ENCODE assay signal across 23 cellular contexts in the genomic region with DNA sequence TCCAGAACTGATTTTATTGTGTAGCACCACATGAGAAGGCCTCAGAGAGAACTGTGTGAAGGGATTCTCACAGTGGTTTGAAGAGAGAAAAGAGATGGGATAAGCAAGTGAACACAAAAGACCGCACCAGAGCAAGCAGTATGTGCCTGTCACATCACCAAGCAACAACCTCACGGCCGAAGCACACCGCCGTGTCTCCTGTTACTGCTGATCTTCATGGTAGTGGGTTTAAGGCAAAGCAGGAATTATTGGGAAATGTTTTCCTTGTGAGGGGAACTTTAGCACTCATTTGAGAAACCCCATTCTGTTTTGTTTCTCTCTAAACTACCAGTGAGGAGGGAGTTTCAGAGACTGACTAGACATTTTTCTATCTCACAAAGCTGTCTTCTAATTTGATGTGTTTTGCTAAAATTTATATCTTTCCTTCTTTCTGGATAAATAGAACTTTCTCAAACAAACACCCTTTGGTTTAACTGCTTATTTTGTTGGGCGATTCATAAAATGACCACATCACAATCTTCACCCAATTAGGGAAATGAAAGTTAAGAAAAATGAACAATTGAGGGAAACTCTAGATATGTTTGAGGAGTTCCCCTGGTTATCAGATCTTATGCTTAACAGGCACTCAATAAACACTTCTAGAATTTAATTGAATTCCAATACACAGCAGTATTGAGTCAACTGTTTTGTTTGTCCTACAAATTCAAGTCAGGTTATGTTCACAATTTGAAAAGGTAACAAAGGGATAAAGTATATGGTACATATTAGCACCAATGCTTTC. TPM values are rescaled to one million over a fixed set of nuclear protein-coding genes. Genes with fewer than 3 reads are reported as not detected.
DNase-seq lines count a peak whose midpoint lies in the region; ATAC-seq, FAIRE-seq and TF ChIP-seq lines count a peak whose summit lies in the region.
"Had no signal": no experiment of that assay in that cellular context is flagged by ENCODE, and none has a peak within 500 bp of the region (broad histone marks: within the 10 kb centered on the region; RNA-seq: fewer than 3 reads in every experiment).

No MANE protein-coding gene starts in this region.

- H3K27ac Mint-ChIP-seq in astrocyte (ENCODE audit: unreplicated experiment): no peak overlapping the region
- H3K27ac Mint-ChIP-seq: endodermal cell had no signal

- no peaks in the 10 kb centered on the region for H3K27me3 ChIP-seq in BLaER1 treated with 17β-estradiol and CSF1 and Interleukin-3, amounts not matched to agents 10 nM and 100 nM
- H3K27me3 ChIP-seq in Loucy (ENCODE audit: insufficient read depth, low read length, poor library complexity, severe bottlenecking) (no peaks in the 10 kb centered on the region), astrocyte (ENCODE audit: insufficient read depth, low read length) (no peaks in the 10 kb centered on the region), A673 (replicated peaks; ENCODE audit: insufficient read depth, low read depth, low read length, poor library complexity) (peaks cover 7% of the 10 kb centered on the region)
- H3K27me3 ChIP-seq: hepatocyte, MG63, SJCRH30, upper lobe of right lung had no signal

- no peaks in the 10 kb centered on the region; a peak in 2 of 22 replicates for H3K36me3 ChIP-seq in BLaER1 treated with 17β-estradiol and CSF1 and Interleukin-3, amounts not matched to agents 10 nM and 100 nM
- H3K36me3 ChIP-seq in Loucy (ENCODE audit: insufficient read depth, low read length) (no peaks in the 10 kb centered on the region), astrocyte (ENCODE audit: insufficient read depth, low read length) (no peaks in the 10 kb centered on the region), A673 (ENCODE audit: insufficient read depth, low read length, poor library complexity, severe bottlenecking) (no peaks in the 10 kb centered on the region)
- H3K36me3 ChIP-seq: MG63, SJCRH30, upper lobe of right lung had no signal

- peak overlapping the region in 7 of 11 experiments; percentile 9 to 57 (median 46); a peak in 10 of 22 replicates for H3K9ac ChIP-seq in BLaER1 treated with 17β-estradiol and CSF1 and Interleukin-3, amounts not matched to agents 10 nM and 100 nM
- H3K9ac ChIP-seq in Loucy (ENCODE audit: low read depth, low read length, poor library complexity, severe bottlenecking) (no peak overlapping the region), astrocyte (ENCODE audit: low read length) (no peak overlapping the region)

- no peaks in the 10 kb centered on the region for H3K9me2 ChIP-seq in Loucy (replicated peaks; ENCODE audit: low read depth, low read length)

- H3K27me3 Mint-ChIP-seq in astrocyte (ENCODE audit: low read depth, unreplicated experiment): no peaks in the 10 kb centered on the region
- H3K27me3 Mint-ChIP-seq: CD4-positive, CD25-positive, alpha-beta regulatory T cell had no signal

- BruUV-seq in A673 (replicated peaks; lab: Mats Ljungman, UMichigan): no TSS peak

- DNase-seq in SIG-M5 treated with dmso at 0.1 percent for 504 hours (lab: John Stamatoyannopoulos, UW; ENCODE audit: unreplicated experiment) (peak; percentile 30), SIG-M5 (lab: John Stamatoyannopoulos, UW) (no peak), astrocyte (ENCODE audit: low read depth) (no peak), A673 (ENCODE audit: low spot score) (no peak), NCI-H82 treated with DMSO at 0.1 percent for 48 hours (lab: John Stamatoyannopoulos, UW; ENCODE audit: unreplicated experiment) (no peak)
- DNase-seq: activated effector memory CD4-positive, alpha-beta T cell treated with Interleukin-2 at 50 U/mL for 16 hours; aorta; CD4-positive, CD25-positive, alpha-beta regulatory T cell; endodermal cell; mammary epithelial cell; MG63; NCI-H2029 treated with DMSO at 0.1 percent for 48 hours; retina; SJCRH30; stimulated activated CD4-positive, alpha-beta T cell treated with anti-CD3 and anti-CD28 coated beads, Interleukin-15, amount 100 ng/mL, for 24 hours; upper lobe of right lung had no signal

- no peaks in the 10 kb centered on the region for H3K36me3 Mint-ChIP-seq in astrocyte (ENCODE audit: low read depth, unreplicated experiment)
- H3K36me3 Mint-ChIP-seq: CD4-positive, CD25-positive, alpha-beta regulatory T cell had no signal

- CTCF ChIA-PET in A673 (lab: Charles Lee): no interaction called here

- H3K27ac ChIP-seq in BLaER1 treated with 17β-estradiol and CSF1 and Interleukin-3, amounts not matched to agents 10 nM and 100 nM: peak overlapping the region in 10 of 11 experiments; percentile 43 to 96 (median 86); a peak in 19 of 22 replicates
- H3K27ac ChIP-seq in astrocyte (ENCODE audit: low read depth, low read length) (no peak overlapping the region), A673 (ENCODE audit: low read depth, low read length, poor library complexity, severe bottlenecking) (no peak overlapping the region)
- H3K27ac ChIP-seq: hepatocyte, SJCRH30, upper lobe of right lung had no signal

- peak; percentile 66 for FAIRE-seq in astrocyte (lab: Jason Lieb, UNC)
- FAIRE-seq: A204.1, keratinocyte had no signal

- ATAC-seq in HG03520 (IDR thresholded peaks at IDR 0.05; ENCODE audit: unreplicated experiment): no peak
- ATAC-seq: upper lobe of right lung had no signal

- H3K9me3 ChIP-seq in BLaER1 treated with 17β-estradiol and CSF1 and Interleukin-3, amounts not matched to agents 10 nM and 100 nM (replicated peaks in 1 of 11): peaks cover 0 to 5% (median 0%) of the 10 kb centered on the region in 11 experiments; a peak in 3 of 22 replicates
- H3K9me3 ChIP-seq in Loucy (ENCODE audit: insufficient read depth, low read depth, low read length) (no peaks in the 10 kb centered on the region), astrocyte (ENCODE audit: insufficient read depth, low read depth, low read length) (no peaks in the 10 kb centered on the region), A673 (ENCODE audit: low read depth, low read length, poor library complexity, severe bottlenecking) (no peaks in the 10 kb centered on the region)
- H3K9me3 ChIP-seq: MG63, SJCRH30, upper lobe of right lung had no signal

- H3K9me3 Mint-ChIP-seq in astrocyte (ENCODE audit: unreplicated experiment): no peaks in the 10 kb centered on the region
- H3K9me3 Mint-ChIP-seq: CD4-positive, CD25-positive, alpha-beta regulatory T cell had no signal

- H2AFZ ChIP-seq in Loucy (ENCODE audit: low read length) (no peak overlapping the region), astrocyte (ENCODE audit: low read depth, low read length) (no peak overlapping the region)
- H2AFZ ChIP-seq: hepatocyte had no signal

- no peak overlapping the region for H3K4me3 ChIP-seq in BLaER1 treated with 17β-estradiol and CSF1 and Interleukin-3, amounts not matched to agents 10 nM and 100 nM
- no peak overlapping the region for H3K4me3 ChIP-seq in Loucy (ENCODE audit: low read length, poor library complexity, severe bottlenecking)
- H3K4me3 ChIP-seq in astrocyte (ENCODE audit: insufficient read depth, low read depth, low read length): no peak overlapping the region
- H3K4me3 ChIP-seq in A673 (ENCODE audit: low read depth, low read length, poor library complexity, severe bottlenecking): no peak overlapping the region
- H3K4me3 ChIP-seq: hepatocyte, MG63, SJCRH30, upper lobe of right lung had no signal

- peaks cover 11% of the 10 kb centered on the region for H3K4me1 Mint-ChIP-seq in astrocyte (ENCODE audit: low read depth, unreplicated experiment)
- H3K4me1 Mint-ChIP-seq: neural crest cell had no signal

- peaks cover 72% of the 10 kb centered on the region for H3K79me2 ChIP-seq in Loucy (ENCODE audit: insufficient read depth, low read length)
- H3K79me2 ChIP-seq in astrocyte (ENCODE audit: insufficient read depth, low read length): no peaks in the 10 kb centered on the region
- H3K79me2 ChIP-seq: hepatocyte had no signal

- intact Hi-C loops in A673 (cut with micrococcal nuclease; ENCODE audit: unreplicated experiment): no loop called here

- peaks cover 4% of the 10 kb centered on the region; the same call in 1 of the 2 replicates for H3F3A ChIP-seq in Loucy (ENCODE audit: low read depth)

- no peaks in the 10 kb centered on the region; a peak in 1 of 22 replicates for H4K20me1 ChIP-seq in BLaER1 treated with 17β-estradiol and CSF1 and Interleukin-3, amounts not matched to agents 10 nM and 100 nM
- H4K20me1 ChIP-seq in Loucy (ENCODE audit: insufficient read depth, low read length, poor library complexity, severe bottlenecking): no peaks in the 10 kb centered on the region
- no peaks in the 10 kb centered on the region for H4K20me1 ChIP-seq in astrocyte (ENCODE audit: insufficient read depth, low read length)

- H3K4me1 ChIP-seq in BLaER1 treated with 17β-estradiol and CSF1 and Interleukin-3, amounts not matched to agents 10 nM and 100 nM: peaks cover 80 to 99% (median 97%) of the 10 kb centered on the region in 10 experiments
- H3K4me1 ChIP-seq in Loucy (ENCODE audit: insufficient read depth, low read length, poor library complexity, severe bottlenecking) (peaks cover 61% of the 10 kb centered on the region), astrocyte (ENCODE audit: insufficient read depth, low read length) (peaks cover 9% of the 10 kb centered on the region), A673 (ENCODE audit: insufficient read depth, low read length, poor library complexity, severe bottlenecking) (peaks cover 11% of the 10 kb centered on the region)

- no peak for TF ChIP-seq CTCF in Loucy (conservative IDR thresholded peaks at IDR 0.05; ENCODE audit: low read length)
- TF ChIP-seq CTCF in astrocyte (IDR thresholded peaks at IDR 0.05; ENCODE audit: insufficient read depth, low read depth, low read length): no peak
- TF ChIP-seq CTCF in A673 (conservative IDR thresholded peaks at IDR 0.05; ENCODE audit: low read depth, low read length): no peak

- peak overlapping the region; percentile 19 to 98 (median 88); a peak in 21 of 22 replicates for H3K4me2 ChIP-seq in BLaER1 treated with 17β-estradiol and CSF1 and Interleukin-3, amounts not matched to agents 10 nM and 100 nM
- H3K4me2 ChIP-seq in Loucy (ENCODE audit: low read depth, low read length, poor library complexity, severe bottlenecking) (peak overlapping the region; percentile 15), astrocyte (ENCODE audit: low read length) (no peak overlapping the region)
- H3K4me2 ChIP-seq: hepatocyte had no signal

- H3K4me3 Mint-ChIP-seq in astrocyte (ENCODE audit: unreplicated experiment): no peak overlapping the region
- H3K4me3 Mint-ChIP-seq: CD4-positive, CD25-positive, alpha-beta regulatory T cell; endodermal cell; neural crest cell had no signal

- POLR2A ChIA-PET in A673 (lab: Charles Lee; ENCODE audit: low non-redundant PET): no interaction called here

RNA-seq across cellular contexts. Expression of gene SH3KBP1, which starts 16.5 kb away (rescaled TPM):
- total RNA-seq in astrocyte: 58.2 and 60.6 TPM in 2 replicates
- 10.1 and 10.2 TPM in 2 replicates for total RNA-seq in A673 (2021)

Comparison
In these comparisons a context has a peak if more than half of its experiments do, and no peak if none do; other contexts are left out.
1. H3K27ac ChIP-seq: peak in BLaER1 treated with 17β-estradiol and CSF1 and Interleukin-3, amounts not matched to agents 10 nM and 100 nM (10 of 11); none in astrocyte (single experiment) and A673 (single experiment).
2. H3K9ac ChIP-seq: peak in BLaER1 treated with 17β-estradiol and CSF1 and Interleukin-3, amounts not matched to agents 10 nM and 100 nM (7 of 11); none in Loucy (single experiment) and astrocyte (single experiment).